Comparison of ENCODE assay signal across 8 cellular contexts in genomic region chrX:53831662-53832635, GRCh38.
DNase-seq lines count a peak whose midpoint lies in the region; ATAC-seq and TF ChIP-seq lines count a peak whose summit lies in the region.

No MANE protein-coding gene starts in this region.

- TF ChIP-seq CTCF in heart right ventricle (IDR thresholded peaks at IDR 0.05) (peak in 5 of 9 donors; percentile 9 to 35 (median 21)), OCI-LY3 (IDR thresholded peaks at IDR 0.05; ENCODE audit: low read depth, low read length) (peak; percentile 73), gastrocnemius medialis (IDR thresholded peaks at IDR 0.05 in 4 of 5, conservative IDR thresholded peaks at IDR 0.05 in 1 of 5) (no peak)

- no peak overlapping the region for H3K27ac ChIP-seq in heart right ventricle
- H3K27ac ChIP-seq in OCI-LY3 (ENCODE audit: low read length): no peak overlapping the region
- no peak overlapping the region for H3K27ac ChIP-seq in gastrocnemius medialis

- no peaks in the 10 kb centered on the region for H3K79me2 ChIP-seq in OCI-LY3 (ENCODE audit: low read length)

- H3K4me1 ChIP-seq in heart right ventricle (no peaks in the 10 kb centered on the region), OCI-LY3 (ENCODE audit: low read length) (peaks cover 7% of the 10 kb centered on the region; the same call in 1 of the 2 replicates), gastrocnemius medialis (no peaks in the 10 kb centered on the region)

- H3K4me2 ChIP-seq in OCI-LY3 (ENCODE audit: low read length): peak overlapping the region; percentile 75

- H3K9ac ChIP-seq in OCI-LY3 (ENCODE audit: low read length): peak overlapping the region; percentile 15; the same call in 1 of the 2 replicates

- H3K9me3 ChIP-seq in heart right ventricle (no peaks in the 10 kb centered on the region), OCI-LY3 (ENCODE audit: insufficient read depth, low read length) (no peaks in the 10 kb centered on the region), gastrocnemius medialis (no peaks in the 10 kb centered on the region)

- no peak overlapping the region for H3K4me3 ChIP-seq in heart right ventricle
- peak overlapping the region; percentile 56 for H3K4me3 ChIP-seq in OCI-LY3 (ENCODE audit: low read length)
- H3K4me3 ChIP-seq in gastrocnemius medialis: no peak overlapping the region

- intact Hi-C loops in heart right ventricle (cut with DNase I) (no loop called here), Right ventricle myocardium superior (cut with DNase I) (no loop called here), gastrocnemius medialis (cut with DNase I; ENCODE audit: low total_unique reads) (no loop called here)

- H4K20me1 ChIP-seq in OCI-LY3 (ENCODE audit: insufficient read depth, low read length): no peaks in the 10 kb centered on the region

- peak overlapping the region; percentile 63; the same call in 1 of the 2 replicates for H2AFZ ChIP-seq in OCI-LY3 (ENCODE audit: low read depth, low read length)

- H3K27me3 ChIP-seq in heart right ventricle (no peaks in the 10 kb centered on the region), OCI-LY3 (ENCODE audit: low read depth, low read length) (no peaks in the 10 kb centered on the region), gastrocnemius medialis (no peaks in the 10 kb centered on the region)

- 41 to 42% methylated on average over 8 of the region's 8 CpGs for WGBS in heart right ventricle, 2 donors

- TF ChIP-seq POLR2A in gastrocnemius medialis (IDR thresholded peaks at IDR 0.05): no peak

- peak in 1 of 2 donors; percentile 3 for DNase-seq in heart right ventricle
- no peak for DNase-seq in Right ventricle myocardium superior
- DNase-seq in activated T-helper 1 cell treated with anti-CD3 and anti-CD28 coated beads, Interleukin-2, amount 50 U/mL, for 16 hours (ENCODE audit: low read depth in 1 of 2, low spot score in 1 of 2): peak; percentile 4 to 11
- DNase-seq in hepatic stellate cell (ENCODE audit: low spot score): peak; percentile 12
- DNase-seq in stimulated activated CD4-positive, alpha-beta T cell treated with anti-CD3 and anti-CD28 coated beads, Interleukin-1b, Interleukin-23, amount 100 ng/mL, for 48 hours: peak; percentile 45
- no peak for DNase-seq in gastrocnemius medialis

- no peak for ATAC-seq in heart right ventricle
- no peak for ATAC-seq in Right ventricle myocardium superior (ENCODE audit: poor library complexity)
- ATAC-seq in HG03064 (IDR thresholded peaks at IDR 0.05; ENCODE audit: low read depth, unreplicated experiment): peak; percentile 84
- ATAC-seq in gastrocnemius medialis: no peak

- H3K36me3 ChIP-seq in heart right ventricle (no peaks in the 10 kb centered on the region), OCI-LY3 (replicated peaks; ENCODE audit: low read depth, low read length) (no peaks in the 10 kb centered on the region), gastrocnemius medialis (no peaks in the 10 kb centered on the region)

- in situ Hi-C loops in gastrocnemius medialis (cut with MboI; ENCODE audit: low sequenced_read_pairs in 4 of 4): loop anchor here in 1 of 4 donors (25.0 kb wide), 1 partner anchor 95 kb away; no protein-coding TSS in a partner anchor

Comparison
In these comparisons a context has a peak if more than half of its experiments do, and no peak if none do; other contexts are left out.
1. DNase-seq: peak in activated T-helper 1 cell treated with anti-CD3 and anti-CD28 coated beads, Interleukin-2, amount 50 U/mL, for 16 hours (2 of 2), hepatic stellate cell (single experiment) and stimulated activated CD4-positive, alpha-beta T cell treated with anti-CD3 and anti-CD28 coated beads, Interleukin-1b, Interleukin-23, amount 100 ng/mL, for 48 hours (single experiment); none in Right ventricle myocardium superior (single experiment) and gastrocnemius medialis (0 of 2).
2. CTCF ChIP-seq: peak in heart right ventricle (5 of 9) and OCI-LY3 (single experiment); none in gastrocnemius medialis (0 of 5).